8 cellular contexts compared by ENCODE assay signal in the genomic region with DNA sequence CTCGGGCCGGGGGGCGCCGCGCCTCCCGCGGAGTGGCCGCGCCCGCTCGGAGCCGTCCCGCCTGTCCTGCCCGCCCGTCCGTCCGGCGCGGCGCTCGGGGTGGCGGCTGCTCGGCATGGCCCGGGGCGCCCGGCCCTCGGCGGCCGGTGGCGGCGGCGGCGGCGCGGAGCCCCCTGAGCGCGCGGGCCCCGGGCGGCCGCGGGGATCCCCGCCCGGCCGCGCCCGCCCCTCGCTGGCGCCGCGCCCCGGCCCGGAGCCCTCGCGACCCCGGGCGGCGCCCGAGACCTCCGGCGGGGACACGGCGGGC. TPM values are rescaled to one million over a fixed set of nuclear protein-coding genes. Genes with fewer than 3 reads are reported as not detected.
DNase-seq lines count a peak whose midpoint lies in the region; ATAC-seq, FAIRE-seq and TF ChIP-seq lines count a peak whose summit lies in the region.

No MANE protein-coding gene starts in this region.

- no CpG with 5 or more reads among the region's 63 CpGs for WGBS in smooth muscle cell (ENCODE audit: low lambda C conversion rate)

- no peak for FAIRE-seq in GM12892 (lab: Jason Lieb, UNC)
- FAIRE-seq in kidney (lab: Jason Lieb, UNC): no peak
- FAIRE-seq in GM12891 (lab: Jason Lieb, UNC): no peak

- no peak for TF ChIP-seq POLR2A in GM12892 (IDR thresholded peaks at IDR 0.05; ENCODE audit: low read depth, low read length)
- no peak for TF ChIP-seq POLR2A in GM12891 (IDR thresholded peaks at IDR 0.05; ENCODE audit: low read depth, low read length)

- no peak for DNase-seq in dorsolateral prefrontal cortex
- no peak for DNase-seq in smooth muscle cell (lab: John Stamatoyannopoulos, UW; ENCODE audit: unreplicated experiment)
- no peak for DNase-seq in GM12892 (ENCODE audit: insufficient read length)
- DNase-seq in RWPE1 (ENCODE audit: low spot score): no peak
- DNase-seq in kidney: no peak
- no peak for DNase-seq in GM12891 (ENCODE audit: insufficient read length, low spot score)

- no peak overlapping the region for H2AFZ ChIP-seq in smooth muscle cell (ENCODE audit: low read depth)

- no peaks in the 10 kb centered on the region for H3K79me2 ChIP-seq in smooth muscle cell (ENCODE audit: low read depth)

- H3K27ac ChIP-seq in dorsolateral prefrontal cortex (no peak overlapping the region), smooth muscle cell (ENCODE audit: low read depth) (no peak overlapping the region), RWPE1 (no peak overlapping the region), kidney (ENCODE audit: low read depth in 2 of 2, low read length in 2 of 2) (no peak overlapping the region)

- intact Hi-C loops in dorsolateral prefrontal cortex (cut with DNase I): loop anchor here (10.0 kb wide), 4 partner anchors 437 to 1333 kb away; no protein-coding TSS in a partner anchor
- intact Hi-C loops in kidney (cut with DNase I): no loop called here

- POLR2A ChIA-PET in RWPE1 (lab: Yijun Ruan, JAX; ENCODE audit: low non-redundant PET): no interaction called here

- ATAC-seq in GM19452 (IDR thresholded peaks at IDR 0.05; ENCODE audit: unreplicated experiment): peak; percentile 18
- ATAC-seq in HG03095 (IDR thresholded peaks at IDR 0.05; ENCODE audit: unreplicated experiment): peak; percentile 26

- CTCF ChIA-PET in RWPE1 (lab: Yijun Ruan, JAX): interaction anchor here (0.7 kb wide), 2 partner anchors 17 to 197 kb away, joined by 3 read pairs; no protein-coding TSS in a partner anchor

- peak overlapping the region; percentile 69 for H3K4me2 ChIP-seq in smooth muscle cell

- H3K4me1 ChIP-seq in smooth muscle cell (ENCODE audit: low read depth): peaks cover 18% of the 10 kb centered on the region
- no peaks in the 10 kb centered on the region for H3K4me1 ChIP-seq in kidney (ENCODE audit: control insufficient read depth in 1 of 2, insufficient read depth in 1 of 2, low read depth in 1 of 2, low read length in 2 of 2)

- H3K4me3 ChIP-seq in dorsolateral prefrontal cortex (peak overlapping the region in 51 of 59 donors; percentile 23 to 78 (median 57)), smooth muscle cell (peak overlapping the region; percentile 51), kidney (ENCODE audit: low read length in 2 of 2) (no peak overlapping the region)

- H4K20me1 ChIP-seq in smooth muscle cell (ENCODE audit: low read depth): no peaks in the 10 kb centered on the region

- H3K36me3 ChIP-seq in smooth muscle cell (ENCODE audit: low read depth) (no peaks in the 10 kb centered on the region), kidney (ENCODE audit: control insufficient read depth in 1 of 2, insufficient read depth in 2 of 2, low read length in 2 of 2) (no peaks in the 10 kb centered on the region)

- TF ChIP-seq CTCF in dorsolateral prefrontal cortex (IDR thresholded peaks at IDR 0.05 in 54 of 56, conservative IDR thresholded peaks at IDR 0.05 in 2 of 56; ENCODE audit: low read depth in 1 of 56, partially characterized antibody in 56 of 56) (no peak), smooth muscle cell (IDR thresholded peaks at IDR 0.05; ENCODE audit: borderline replicate concordance, insufficient read depth, poor library complexity, severe bottlenecking) (no peak), RWPE1 (conservative IDR thresholded peaks at IDR 0.05; ENCODE audit: low read depth) (no peak), kidney (IDR thresholded peaks at IDR 0.05; ENCODE audit: borderline replicate concordance, extremely low read depth, insufficient read depth) (no peak)

- H3K27me3 ChIP-seq in dorsolateral prefrontal cortex (no peaks in the 10 kb centered on the region), smooth muscle cell (ENCODE audit: low read depth) (peaks cover 5% of the 10 kb centered on the region)

- H3K9ac ChIP-seq in smooth muscle cell (ENCODE audit: low read depth) (no peak overlapping the region), kidney (ENCODE audit: low read length in 2 of 2) (no peak overlapping the region)

- H3K9me3 ChIP-seq in smooth muscle cell (replicated peaks; ENCODE audit: low read depth) (no peaks in the 10 kb centered on the region), kidney (ENCODE audit: control insufficient read depth in 1 of 2, low read length in 2 of 2) (no peaks in the 10 kb centered on the region)

- peaks cover 8% of the 10 kb centered on the region for H3F3A ChIP-seq in smooth muscle cell (ENCODE audit: low read depth)

TF ChIP-seq in GM12891, 5 proteins besides CTCF, POLR2A, EP300 and RAD21:
- TF ChIP-seq POU2F2 (IDR thresholded peaks at IDR 0.05; ENCODE audit: low read depth, low read length) (no peak), TAF1 (IDR thresholded peaks at IDR 0.05; ENCODE audit: low read depth, low read length) (no peak), PAX5 (IDR thresholded peaks at IDR 0.05; ENCODE audit: insufficient read depth, low read length, severe bottlenecking) (no peak), POLR2AphosphoS5 (IDR thresholded peaks at IDR 0.05; ENCODE audit: low read depth, low read length) (no peak), SPI1 (IDR thresholded peaks at IDR 0.05; ENCODE audit: low read depth, low read length) (no peak)

RNA-seq across cellular contexts. Expression of a gene that starts 0.4 kb away (rescaled TPM):
- total RNA-seq in dorsolateral prefrontal cortex: 10 to 100 TPM in 37 of 120 experiments, 1 to 10 TPM in 83; 2.4 to 16.4 (median 8.6) TPM
- total RNA-seq in smooth muscle cell: 0.81 and 2.5 TPM in 2 replicates
- 1.1 and 1.7 TPM in 2 replicates for polyA plus RNA-seq in smooth muscle cell
- not detected for polyA plus RNA-seq in GM12892 (2012; ENCODE audit: missing spikeins)
- 38.3 TPM for total RNA-seq in kidney
- 2.0 TPM for polyA plus RNA-seq in kidney (ENCODE audit: insufficient read depth, low read depth, low replicate concordance)
- 0.26 TPM for polyA plus RNA-seq in GM12891 (2012; ENCODE audit: low read depth, missing spikeins)

Comparison
In these comparisons a context has a peak if more than half of its experiments do, and no peak if none do; other contexts are left out.
1. H3K4me3 ChIP-seq: peak in dorsolateral prefrontal cortex (51 of 59) and smooth muscle cell (single experiment); none in kidney (0 of 2).